2 cellular contexts compared by ENCODE assay signal in the genomic region with DNA sequence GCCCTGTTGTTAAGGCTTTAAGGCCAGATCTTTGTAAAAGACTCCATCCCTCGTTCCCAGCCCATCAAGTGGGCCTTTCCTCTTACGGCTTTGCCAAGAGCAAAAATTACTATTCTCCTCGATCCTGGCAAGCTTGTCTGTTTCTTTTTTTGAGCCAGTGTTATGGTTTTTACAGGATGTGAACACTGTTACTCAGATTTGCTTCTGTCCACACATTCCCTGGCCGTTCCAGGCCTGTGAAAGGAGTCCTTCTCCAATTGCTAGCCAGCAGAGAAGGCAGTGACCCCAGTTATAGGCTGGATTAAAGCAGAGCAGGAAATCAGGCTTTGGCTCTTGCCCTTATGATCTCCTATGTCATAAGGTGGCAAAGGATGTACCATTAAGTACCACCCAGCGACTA.
TF ChIP-seq lines count a peak whose summit lies in the region.

No MANE protein-coding gene starts in this region.

TF ChIP-seq in IMR-90, 13 proteins besides CTCF, POLR2A, EP300 and RAD21:
- no peak for TF ChIP-seq SMC3 (IDR thresholded peaks at IDR 0.05; ENCODE audit: low read depth, low read length)
TF ChIP-seq in IMR-90: peak in this region for 0.

TF ChIP-seq in K562, 482 proteins besides CTCF, POLR2A, EP300 and RAD21:
- TF ChIP-seq PHF20 (IDR thresholded peaks at IDR 0.05; ENCODE audit: partially characterized antibody), result no peak
- TF ChIP-seq ZEB2 (IDR thresholded peaks at IDR 0.05), result no peak
- TF ChIP-seq CHD2 (IDR thresholded peaks at IDR 0.05; ENCODE audit: low read depth, low read length), result no peak
- TF ChIP-seq, protein P1, sequence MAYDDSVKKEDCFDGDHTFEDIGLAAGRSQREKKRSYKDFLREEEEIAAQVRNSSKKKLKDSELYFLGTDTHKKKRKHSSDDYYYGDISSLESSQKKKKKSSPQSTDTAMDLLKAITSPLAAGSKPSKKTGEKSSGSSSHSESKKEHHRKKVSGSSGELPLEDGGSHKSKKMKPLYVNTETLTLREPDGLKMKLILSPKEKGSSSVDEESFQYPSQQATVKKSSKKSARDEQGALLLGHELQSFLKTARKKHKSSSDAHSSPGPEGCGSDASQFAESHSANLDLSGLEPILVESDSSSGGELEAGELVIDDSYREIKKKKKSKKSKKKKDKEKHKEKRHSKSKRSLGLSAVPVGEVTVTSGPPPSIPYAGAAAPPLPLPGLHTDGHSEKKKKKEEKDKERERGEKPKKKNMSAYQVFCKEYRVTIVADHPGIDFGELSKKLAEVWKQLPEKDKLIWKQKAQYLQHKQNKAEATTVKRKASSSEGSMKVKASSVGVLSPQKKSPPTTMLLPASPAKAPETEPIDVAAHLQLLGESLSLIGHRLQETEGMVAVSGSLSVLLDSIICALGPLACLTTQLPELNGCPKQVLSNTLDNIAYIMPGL (CRISPR knock-in tag; IDR thresholded peaks at IDR 0.05), result no peak
- TF ChIP-seq NFIX (CRISPR knock-in tag; IDR thresholded peaks at IDR 0.05; ENCODE audit: low read depth), result no peak
- TF ChIP-seq ZNF134 (CRISPR knock-in tag; conservative IDR thresholded peaks at IDR 0.05), result no peak
- TF ChIP-seq KLF10 (CRISPR knock-in tag; IDR thresholded peaks at IDR 0.05), result no peak
- TF ChIP-seq NCOA1 (IDR thresholded peaks at IDR 0.05; ENCODE audit: low read depth), result no peak
- no peak for TF ChIP-seq ATF6 (CRISPR knock-in tag; IDR thresholded peaks at IDR 0.05)
- TF ChIP-seq CREB5 (CRISPR knock-in tag; IDR thresholded peaks at IDR 0.05), result no peak
